ENCODE assay signal across 3 cellular contexts in the genomic region with DNA sequence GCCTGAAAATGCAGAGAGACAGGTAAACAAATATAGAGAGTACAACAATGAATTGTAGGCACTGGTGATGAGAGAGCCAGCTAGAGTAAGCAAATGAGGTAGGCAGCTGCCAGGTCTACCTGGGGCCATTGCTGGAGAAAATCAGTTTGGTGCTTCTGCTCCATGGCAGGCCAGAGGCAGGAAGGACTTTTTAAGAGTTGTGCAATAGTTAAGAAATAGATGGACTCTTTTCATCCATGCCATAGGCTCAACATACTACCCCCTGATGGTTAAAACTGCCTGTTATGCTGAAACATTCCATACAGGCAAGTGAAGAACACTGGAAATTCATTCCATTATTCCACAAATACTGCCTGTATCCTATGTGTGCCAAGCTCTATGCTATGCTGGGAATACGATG.
TF ChIP-seq lines count a peak whose summit lies in the region.

No MANE protein-coding gene starts in this region.

TF ChIP-seq in HepG2, 621 proteins besides CTCF, POLR2A, EP300 and RAD21:
- TF ChIP-seq ZNF678 (CRISPR knock-in tag; IDR thresholded peaks at IDR 0.05) (no peak), CEBPG (CRISPR knock-in tag; IDR thresholded peaks at IDR 0.05) (peak; percentile 39; the same call in 1 of the 2 replicates), MIER2 (CRISPR knock-in tag; IDR thresholded peaks at IDR 0.05) (no peak), NFIB (CRISPR knock-in tag; IDR thresholded peaks at IDR 0.05; ENCODE audit: borderline replicate concordance) (no peak), CEBPB (IDR thresholded peaks at IDR 0.05; ENCODE audit: borderline replicate concordance, low read depth, low read length) (peak; percentile 74; the same call in 1 of the 2 replicates)

TF ChIP-seq in IMR-90, 13 proteins besides CTCF, POLR2A, EP300 and RAD21:
- TF ChIP-seq CEBPB (IDR thresholded peaks at IDR 0.05; ENCODE audit: low read depth, low read length) (peak; percentile 84), RFX5 (IDR thresholded peaks at IDR 0.05; ENCODE audit: low read depth, low read length) (no peak)

TF ChIP-seq in H1, 55 proteins besides CTCF, POLR2A, EP300 and RAD21:
- TF ChIP-seq CEBPB (IDR thresholded peaks at IDR 0.05; ENCODE audit: low read depth, low read length) (peak; percentile 32; the same call in 1 of the 2 replicates), MAX (IDR thresholded peaks at IDR 0.05) (no peak)
